27 cellular contexts compared by ENCODE assay signal in genomic region chr2:217121565-217121964, GRCh38.
"Had no signal": no experiment of that assay in that cellular context is flagged by ENCODE, and none has a peak within 500 bp of the region (broad histone marks: within the 10 kb centered on the region; RNA-seq: fewer than 3 reads in every experiment).

No MANE protein-coding gene starts in this region.

- DNase-seq: activated CD4-positive, alpha-beta memory T cell treated with anti-CD3 and anti-CD28 coated beads for 36 hours; activated CD4-positive, alpha-beta T cell treated with anti-CD3 and anti-CD28 coated beads for 48 hours; activated CD8-positive, alpha-beta memory T cell treated with anti-CD3 and anti-CD28 coated beads, Interleukin-2, amount 10 ng/mL, durations not matched to agents 7 days and 5 days; activated CD8-positive, alpha-beta memory T cell treated with anti-CD3 and anti-CD28 coated beads, Interleukin-2, amount 50 U/mL, for 4 hours; activated CD8-positive, alpha-beta T cell treated with anti-CD3 and anti-CD28 coated beads, Interleukin-2, amount 10 ng/mL, durations not matched to agents 7 days and 5 days; activated effector memory CD4-positive, alpha-beta T cell treated with anti-CD3 and anti-CD28 coated beads, Interleukin-2, amount 50 U/mL, for 16 hours; activated naive CD4-positive, alpha-beta T cell treated with anti-CD3 and anti-CD28 coated beads for 36 hours; activated naive CD8-positive, alpha-beta T cell treated with anti-CD3 and anti-CD28 coated beads for 36 hours; activated naive CD8-positive, alpha-beta T cell treated with anti-CD3 and anti-CD28 coated beads, Interleukin-2, amount 50 U/mL, for 24 hours; activated T-cell treated with anti-CD3 and anti-CD28 coated beads, Interleukin-2, amount 50 U/mL, for 1 hour; activated T-cell treated with anti-CD3 and anti-CD28 coated beads, Interleukin-2, amount 50 U/mL, for 48 hours; adrenal gland; amygdala; aorta; body of pancreas; caudate nucleus; cortex of kidney; dermis blood vessel endothelial cell; effector CD4-positive, alpha-beta T cell; effector memory CD8-positive, alpha-beta T cell; erythroblast; foreskin keratinocyte; gastrocnemius medialis; glutamatergic neuron; heart left ventricle; T-helper 17 cell; T1000 had no signal
